Comparison of ENCODE assay signal across 8 cellular contexts in genomic region chr2:26849056-26850001, GRCh38. TPM values are rescaled to one million over a fixed set of nuclear protein-coding genes. Genes with fewer than 3 reads are reported as not detected.
DNase-seq lines count a peak whose midpoint lies in the region; ATAC-seq and TF ChIP-seq lines count a peak whose summit lies in the region.
"Had no signal": no experiment of that assay in that cellular context is flagged by ENCODE, and none has a peak within 500 bp of the region (broad histone marks: within the 10 kb centered on the region; RNA-seq: fewer than 3 reads in every experiment).

No MANE protein-coding gene starts in this region.

- no peak overlapping the region for H3K27ac ChIP-seq in HUES48 (ENCODE audit: low read depth, low read length)
- H3K27ac ChIP-seq in cingulate gyrus (ENCODE audit: low read depth, low read length), result peak overlapping the region; percentile 47
- H3K27ac ChIP-seq in psoas muscle, result no peak overlapping the region

- H3K9ac ChIP-seq in HUES48 (ENCODE audit: low read depth, low read length), result no peak overlapping the region

- H3K9me3 ChIP-seq in HUES48 (ENCODE audit: control insufficient read depth, insufficient read depth, low read length) (no peaks in the 10 kb centered on the region), psoas muscle (no peaks in the 10 kb centered on the region)

- DNase-seq in NCI-H526 treated with DMSO at 0.1 percent for 48 hours (lab: John Stamatoyannopoulos, UW) (peak; percentile 25), psoas muscle (peak; percentile 13 to 55), H4 (ENCODE audit: low spot score) (no peak), Kasumi-1 (lab: John Stamatoyannopoulos, UW) (no peak), hippocampal formation (lab: John Stamatoyannopoulos, UW) (no peak)

- H3K36me3 ChIP-seq in HUES48 (ENCODE audit: control insufficient read depth, insufficient read depth, low read length) (no peaks in the 10 kb centered on the region), psoas muscle (ENCODE audit: insufficient read depth in 1 of 2, low read depth in 1 of 2) (no peaks in the 10 kb centered on the region)

- no peak for ATAC-seq in psoas muscle

- H3K27me3 ChIP-seq in HUES48 (ENCODE audit: control insufficient read depth, insufficient read depth, low read length), result peaks cover 84% of the 10 kb centered on the region
- peaks cover 0 to 59% (median 37%) of the 10 kb centered on the region in 3 donors for H3K27me3 ChIP-seq in psoas muscle (ENCODE audit: insufficient read depth in 3 of 3, low read length in 2 of 3)

- TF ChIP-seq CTCF in psoas muscle (IDR thresholded peaks at IDR 0.05), result no peak

- intact Hi-C loops in psoas muscle (cut with DNase I), result loop anchor here (5.0 to 10.0 kb wide), 3 partner anchors 73 to 168 kb away; no protein-coding TSS in a partner anchor

- H3K4me1 ChIP-seq in HUES48 (ENCODE audit: control insufficient read depth, insufficient read depth, low read length) (peaks cover 4% of the 10 kb centered on the region; the same call in 1 of the 2 replicates), psoas muscle (peaks cover 34% of the 10 kb centered on the region)

- 0 to 2% (median 2%) methylated on average over 42 to 76 of the region's 76 CpGs for WGBS in psoas muscle, 3 donors

- H3K4me3 ChIP-seq in HUES48 (ENCODE audit: low read depth, low read length), result peak overlapping the region; percentile 75
- peak overlapping the region; percentile 59 for H3K4me3 ChIP-seq in psoas muscle
- H3K4me3 ChIP-seq: lung had no signal

RNA-seq across cellular contexts. Expression of gene DPYSL5, which starts 1.4 kb away (rescaled TPM):
- under 1 TPM in 2 of 4 donors, not detected in 2; 0.07 to 0.39 TPM for total RNA-seq in psoas muscle
- under 1 TPM in 2 of 3 donors, not detected in 1; 0.03 to 0.09 TPM for polyA plus RNA-seq in psoas muscle
- 4.5 and 5.0 TPM in 2 replicates for total RNA-seq in H4 (2014; rRNA removed; shearing (Covaris generic))
- polyA plus RNA-seq: lung had no signal

Comparison
In these comparisons a context has a peak if more than half of its experiments do, and no peak if none do; other contexts are left out.
1. DNase-seq: peak in NCI-H526 treated with DMSO at 0.1 percent for 48 hours (single experiment) and psoas muscle (2 of 2); none in H4 (single experiment), Kasumi-1 (0 of 2) and hippocampal formation (0 of 2).